ENCODE assay signal across 20 cellular contexts in genomic region chr15:88335074-88335473, GRCh38.
DNase-seq lines count a peak whose midpoint lies in the region; ATAC-seq, FAIRE-seq and TF ChIP-seq lines count a peak whose summit lies in the region.
"Had no signal": no experiment of that assay in that cellular context is flagged by ENCODE, and none has a peak within 500 bp of the region (broad histone marks: within the 10 kb centered on the region; RNA-seq: fewer than 3 reads in every experiment).

No MANE protein-coding gene starts in this region.

- TF ChIP-seq POLR2A in heart left ventricle (IDR thresholded peaks at IDR 0.05) = no peak

- no peak overlapping the region for H4K8ac ChIP-seq in mesendoderm (ENCODE audit: low read depth, low read length)

- H4K20me1 ChIP-seq in GM23338 (replicated peaks; ENCODE audit: insufficient read depth) (no peaks in the 10 kb centered on the region), Loucy (ENCODE audit: insufficient read depth, low read length, poor library complexity, severe bottlenecking) (no peaks in the 10 kb centered on the region), astrocyte (ENCODE audit: insufficient read depth, low read length) (no peaks in the 10 kb centered on the region)
- H4K20me1 ChIP-seq: BLaER1 treated with 17β-estradiol and CSF1 and Interleukin-3, amounts not matched to agents 10 nM and 100 nM had no signal

- H3K36me3 ChIP-seq in GM23338 (ENCODE audit: insufficient read depth) (no peaks in the 10 kb centered on the region), Loucy (ENCODE audit: insufficient read depth, low read length) (no peaks in the 10 kb centered on the region), astrocyte (ENCODE audit: insufficient read depth, low read length) (no peaks in the 10 kb centered on the region), mesendoderm (ENCODE audit: control insufficient read depth, insufficient read depth, low read length) (no peaks in the 10 kb centered on the region), heart left ventricle (no peaks in the 10 kb centered on the region)
- H3K36me3 ChIP-seq: BLaER1 treated with 17β-estradiol and CSF1 and Interleukin-3, amounts not matched to agents 10 nM and 100 nM; HAP-1 had no signal

- H4K5ac ChIP-seq in mesendoderm (ENCODE audit: low read length) = no peak overlapping the region

- ATAC-seq in GM23338 (peak; percentile 20; the same call in 2 of the 3 replicates), heart left ventricle (no peak)

- H2BK15ac ChIP-seq in mesendoderm (replicated peaks; ENCODE audit: low read depth) = no peak overlapping the region

- no peaks in the 10 kb centered on the region for H3K79me1 ChIP-seq in mesendoderm (ENCODE audit: low read length)

- no CpG with 5 or more reads among the region's 1 CpG for WGBS in mesendoderm (ENCODE audit: extremely low coverage, insufficient coverage, low lambda C conversion rate)
- WGBS in heart left ventricle, 4 donors = 86 to 100% (median 92%) methylated on average over 1 of the region's 1 CpG

- intact Hi-C loops in heart left ventricle (cut with DNase I) = loop anchor here in 1 of 10 donors (5.0 kb wide), 1 partner anchor 112 kb away; no protein-coding TSS in a partner anchor

- no peak for FAIRE-seq in astrocyte (lab: Jason Lieb, UNC)
- FAIRE-seq: D721Med, GM12892, GM18507 had no signal

- no peak overlapping the region for H2BK5ac ChIP-seq in mesendoderm (ENCODE audit: low read length)

- H3K9me3 Mint-ChIP-seq in GM23338 (no peaks in the 10 kb centered on the region), astrocyte (ENCODE audit: unreplicated experiment) (peaks cover 3% of the 10 kb centered on the region)

- H3K4me3 Mint-ChIP-seq in GM23338 = no peak overlapping the region
- no peak overlapping the region for H3K4me3 Mint-ChIP-seq in astrocyte (ENCODE audit: unreplicated experiment)
- H3K4me3 Mint-ChIP-seq: B cell; CD4-positive, CD25-positive, alpha-beta regulatory T cell; CD8-positive, alpha-beta memory T cell had no signal

- no peak overlapping the region for H3K18ac ChIP-seq in mesendoderm (ENCODE audit: low read length)

- H3K27me3 Mint-ChIP-seq in GM23338 (ENCODE audit: insufficient read depth, low read depth, poor library complexity) = peaks cover 5% of the 10 kb centered on the region
- H3K27me3 Mint-ChIP-seq in astrocyte (ENCODE audit: low read depth, unreplicated experiment) = peaks cover 15% of the 10 kb centered on the region

- H3K27me3 ChIP-seq in GM23338 (ENCODE audit: insufficient read depth) (no peaks in the 10 kb centered on the region), Loucy (ENCODE audit: insufficient read depth, low read length, poor library complexity, severe bottlenecking) (no peaks in the 10 kb centered on the region), astrocyte (ENCODE audit: insufficient read depth, low read length) (no peaks in the 10 kb centered on the region), mesendoderm (ENCODE audit: insufficient read depth, low read length, poor library complexity) (no peaks in the 10 kb centered on the region), heart left ventricle (no peaks in the 10 kb centered on the region)
- H3K27me3 ChIP-seq: BLaER1 treated with 17β-estradiol and CSF1 and Interleukin-3, amounts not matched to agents 10 nM and 100 nM had no signal

- H2AFZ ChIP-seq in GM23338 = no peak overlapping the region
- H2AFZ ChIP-seq in Loucy (ENCODE audit: low read length) = no peak overlapping the region
- peak overlapping the region; percentile 87 for H2AFZ ChIP-seq in astrocyte (ENCODE audit: low read depth, low read length)

- DNase-seq in GM23338 (ENCODE audit: low spot score) (peak; percentile 34), astrocyte (ENCODE audit: low read depth) (no peak), mesendoderm (peak; percentile 3), C1 segment of cervical spinal cord (lab: John Stamatoyannopoulos, UW) (no peak), heart left ventricle (no peak), cerebellum (ENCODE audit: low spot score) (no peak)
- no peak for DNase-seq in activated effector memory CD4-positive, alpha-beta T cell treated with anti-CD3 and anti-CD28 coated beads, Interleukin-2, amount 50 U/mL, for 16 hours
- DNase-seq: Caco-2; CD4-positive, CD25-positive, alpha-beta regulatory T cell; CD8-positive, alpha-beta memory T cell; GDM1; GOT3; KG1 had no signal

- H3K9ac ChIP-seq in Loucy (ENCODE audit: low read depth, low read length, poor library complexity, severe bottlenecking) = no peak overlapping the region
- H3K9ac ChIP-seq in astrocyte (ENCODE audit: low read length) = peak overlapping the region; percentile 62
- H3K9ac ChIP-seq in mesendoderm (ENCODE audit: low read length) = no peak overlapping the region
- H3K9ac ChIP-seq: BLaER1 treated with 17β-estradiol and CSF1 and Interleukin-3, amounts not matched to agents 10 nM and 100 nM had no signal

- no peak overlapping the region for H3K56ac ChIP-seq in mesendoderm (ENCODE audit: low read length)

- H3K4me2 ChIP-seq in GM23338 (no peak overlapping the region), Loucy (ENCODE audit: low read depth, low read length, poor library complexity, severe bottlenecking) (no peak overlapping the region), astrocyte (ENCODE audit: low read length) (peak overlapping the region; percentile 77), mesendoderm (ENCODE audit: low read length) (no peak overlapping the region)
- H3K4me2 ChIP-seq: BLaER1 treated with 17β-estradiol and CSF1 and Interleukin-3, amounts not matched to agents 10 nM and 100 nM had no signal

- no peak overlapping the region for H2BK120ac ChIP-seq in mesendoderm (ENCODE audit: low read depth, low read length)

- H3K36me3 Mint-ChIP-seq in GM23338 (ENCODE audit: low read depth) (no peaks in the 10 kb centered on the region), astrocyte (ENCODE audit: low read depth, unreplicated experiment) (no peaks in the 10 kb centered on the region)
- H3K36me3 Mint-ChIP-seq: CD4-positive, CD25-positive, alpha-beta regulatory T cell; CD8-positive, alpha-beta memory T cell had no signal

- H3K4me1 ChIP-seq in GM23338 (ENCODE audit: insufficient read depth) = no peaks in the 10 kb centered on the region
- H3K4me1 ChIP-seq in Loucy (ENCODE audit: insufficient read depth, low read length, poor library complexity, severe bottlenecking) = no peaks in the 10 kb centered on the region
- H3K4me1 ChIP-seq in astrocyte (ENCODE audit: insufficient read depth, low read length) = peaks cover 13% of the 10 kb centered on the region
- H3K4me1 ChIP-seq in mesendoderm (ENCODE audit: control insufficient read depth, low read depth, low read length) = no peaks in the 10 kb centered on the region
- H3K4me1 ChIP-seq in heart left ventricle = no peaks in the 10 kb centered on the region
- H3K4me1 ChIP-seq: BLaER1 treated with 17β-estradiol and CSF1 and Interleukin-3, amounts not matched to agents 10 nM and 100 nM; Caco-2; HAP-1 had no signal

- H3K27ac ChIP-seq in GM23338 (ENCODE audit: low read depth) (no peak overlapping the region), astrocyte (ENCODE audit: low read depth, low read length) (peak overlapping the region; percentile 83), mesendoderm (ENCODE audit: low read depth, low read length) (no peak overlapping the region), heart left ventricle (no peak overlapping the region)
- H3K27ac ChIP-seq: BLaER1 treated with 17β-estradiol and CSF1 and Interleukin-3, amounts not matched to agents 10 nM and 100 nM had no signal

- H3F3A ChIP-seq in GM23338 (replicated peaks; ENCODE audit: low read depth) (no peaks in the 10 kb centered on the region), Loucy (ENCODE audit: low read depth) (no peaks in the 10 kb centered on the region)

- H3K9me3 ChIP-seq in Loucy (ENCODE audit: insufficient read depth, low read depth, low read length) = no peaks in the 10 kb centered on the region
- no peaks in the 10 kb centered on the region for H3K9me3 ChIP-seq in astrocyte (ENCODE audit: insufficient read depth, low read depth, low read length)
- H3K9me3 ChIP-seq in heart left ventricle = no peaks in the 10 kb centered on the region
- H3K9me3 ChIP-seq: BLaER1 treated with 17β-estradiol and CSF1 and Interleukin-3, amounts not matched to agents 10 nM and 100 nM; Caco-2; HAP-1 had no signal

- no peak overlapping the region for H3K27ac Mint-ChIP-seq in GM23338
- H3K27ac Mint-ChIP-seq in astrocyte (ENCODE audit: unreplicated experiment) = no peak overlapping the region
- H3K27ac Mint-ChIP-seq: B cell; CD4-positive, CD25-positive, alpha-beta regulatory T cell; CD8-positive, alpha-beta memory T cell had no signal

- H3K4me1 Mint-ChIP-seq in GM23338 = peaks cover 4% of the 10 kb centered on the region; the same call in 2 of the 3 replicates
- peaks cover 6% of the 10 kb centered on the region for H3K4me1 Mint-ChIP-seq in astrocyte (ENCODE audit: low read depth, unreplicated experiment)
- H3K4me1 Mint-ChIP-seq: B cell; CD4-positive, CD25-positive, alpha-beta regulatory T cell; CD8-positive, alpha-beta memory T cell had no signal

- H3K9me2 ChIP-seq in GM23338 (ENCODE audit: insufficient read depth) = no peaks in the 10 kb centered on the region
- no peaks in the 10 kb centered on the region for H3K9me2 ChIP-seq in Loucy (replicated peaks; ENCODE audit: low read depth, low read length)

- no peak overlapping the region for H3K23ac ChIP-seq in mesendoderm (ENCODE audit: low read length)

- H2AK5ac ChIP-seq in mesendoderm (ENCODE audit: low read length) = no peak overlapping the region

- H3K4me3 ChIP-seq in GM23338 = no peak overlapping the region
- H3K4me3 ChIP-seq in Loucy (ENCODE audit: low read length, poor library complexity, severe bottlenecking) = no peak overlapping the region
- H3K4me3 ChIP-seq in astrocyte (ENCODE audit: insufficient read depth, low read depth, low read length) = no peak overlapping the region
- H3K4me3 ChIP-seq in mesendoderm (ENCODE audit: low read length) = no peak overlapping the region
- H3K4me3 ChIP-seq in heart left ventricle = no peak overlapping the region
- H3K4me3 ChIP-seq: BLaER1 treated with 17β-estradiol and CSF1 and Interleukin-3, amounts not matched to agents 10 nM and 100 nM; HAP-1 had no signal

- TF ChIP-seq CTCF in GM23338 (conservative IDR thresholded peaks at IDR 0.05; ENCODE audit: low read depth in 2 of 2) = peak; percentile 41 to 54
- TF ChIP-seq CTCF in Loucy (conservative IDR thresholded peaks at IDR 0.05; ENCODE audit: low read length) = peak; percentile 53
- no peak for TF ChIP-seq CTCF in astrocyte (IDR thresholded peaks at IDR 0.05; ENCODE audit: insufficient read depth, low read depth, low read length)
- no peak for TF ChIP-seq CTCF in heart left ventricle (IDR thresholded peaks at IDR 0.05)

- H3K4ac ChIP-seq in mesendoderm (ENCODE audit: low read depth, low read length) = no peak overlapping the region

- H3K79me2 ChIP-seq in GM23338 (replicated peaks; ENCODE audit: insufficient read depth) (no peaks in the 10 kb centered on the region), Loucy (ENCODE audit: insufficient read depth, low read length) (no peaks in the 10 kb centered on the region), astrocyte (ENCODE audit: insufficient read depth, low read length) (no peaks in the 10 kb centered on the region), mesendoderm (ENCODE audit: control insufficient read depth, insufficient read depth, low read length) (no peaks in the 10 kb centered on the region)

TF ChIP-seq in GM23338, 12 proteins besides CTCF, POLR2A, EP300 and RAD21:
- no peak for TF ChIP-seq EZH2phosphoT487 (IDR thresholded peaks at IDR 0.05; ENCODE audit: unreplicated experiment)
- no peak for TF ChIP-seq POLR2AphosphoS5 (IDR thresholded peaks at IDR 0.05; ENCODE audit: low read depth)
- TF ChIP-seq ZNF114 (CRISPR knock-in tag; IDR thresholded peaks at IDR 0.05) = no peak

Comparison
In these comparisons a context has a peak if more than half of its experiments do, and no peak if none do; other contexts are left out.
1. DNase-seq: peak in GM23338 (single experiment) and mesendoderm (single experiment); none in astrocyte (single experiment), C1 segment of cervical spinal cord (0 of 14), heart left ventricle (0 of 5), cerebellum (single experiment) and activated effector memory CD4-positive, alpha-beta T cell treated with anti-CD3 and anti-CD28 coated beads, Interleukin-2, amount 50 U/mL, for 16 hours (single experiment).
2. CTCF ChIP-seq: peak in GM23338 (2 of 2) and Loucy (single experiment); none in astrocyte (single experiment) and heart left ventricle (0 of 12).